In the genomic region with DNA sequence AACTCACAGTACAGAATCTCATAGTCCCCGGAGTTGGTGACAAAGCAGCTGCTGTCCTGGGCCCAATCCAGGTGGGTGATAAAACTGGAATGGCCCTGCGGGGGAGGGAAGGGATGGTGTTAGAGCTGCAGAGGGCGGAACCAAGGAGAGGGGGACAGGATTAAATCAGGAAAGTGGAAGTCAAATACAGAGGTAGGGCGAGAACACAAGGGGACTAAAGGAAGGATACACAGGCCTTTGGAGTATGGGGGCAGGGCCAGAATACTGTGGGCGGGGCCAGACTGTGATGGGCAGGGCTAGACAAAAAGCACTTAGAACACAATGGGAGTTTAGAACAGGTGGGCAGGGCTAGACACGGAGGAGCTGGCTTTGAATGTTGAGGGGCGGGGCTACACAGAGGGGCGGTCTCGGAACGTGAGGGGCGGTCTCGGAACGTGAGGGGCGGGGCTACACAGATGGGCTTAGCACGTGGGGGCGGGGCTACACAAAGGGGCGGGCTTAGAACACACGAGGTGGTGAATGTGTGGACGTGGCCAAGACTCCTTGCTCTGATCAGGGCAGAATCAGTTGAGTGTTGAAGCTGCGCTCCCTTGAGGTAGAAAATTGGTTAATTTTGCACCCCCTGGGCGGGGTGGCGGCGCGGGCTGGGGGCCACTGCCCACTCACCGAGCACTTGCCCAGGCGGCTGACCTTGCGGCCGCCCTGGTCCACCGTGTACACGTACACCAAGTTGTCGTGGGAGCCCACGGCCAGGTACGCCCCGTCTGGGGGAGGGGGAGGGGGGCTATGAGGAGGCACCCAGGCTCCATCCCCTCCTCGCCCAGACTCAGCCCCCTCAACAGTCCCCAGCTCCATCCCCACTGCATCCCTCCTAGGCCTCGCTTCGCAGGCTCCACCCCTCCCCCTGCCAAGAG, we compare ENCODE assay signal across 8 cellular contexts. TPM values are rescaled to one million over a fixed set of nuclear protein-coding genes. Genes with fewer than 3 reads are reported as not detected.
DNase-seq lines count a peak whose midpoint lies in the region; TF ChIP-seq lines count a peak whose summit lies in the region.

No MANE protein-coding gene starts in this region.

- no peak for TF ChIP-seq POLR2A in erythroblast (IDR thresholded peaks at IDR 0.05; ENCODE audit: low read length)

- POLR2A ChIA-PET in HEK293T (lab: Yijun Ruan, JAX) = interaction anchor here (1.0 to 1.8 kb wide), 8 partner anchors 9 to 130 kb away, joined by 3 to 18 read pairs (median 4); partner anchors contain the start of genes EML2, QPCTL and SNRPD2

- DNase-seq in CD14-positive monocyte (ENCODE audit: low spot score) = peak; percentile 79
- DNase-seq in HEK293T (ENCODE audit: extremely low spot score) = peak; percentile 97
- DNase-seq in NOMO-1 treated with dmso at 0.1 percent for 144 hours (lab: John Stamatoyannopoulos, UW; ENCODE audit: unreplicated experiment) = peak; percentile 46
- peak; percentile 60 for DNase-seq in activated CD8-positive, alpha-beta memory T cell treated with anti-CD3 and anti-CD28 coated beads, Interleukin-2, amount 50 U/mL, for 24 hours (ENCODE audit: extremely low read depth)
- DNase-seq in erythroblast (lab: John Stamatoyannopoulos, UW) = peak; percentile 92 to 94
- DNase-seq in myocyte (ENCODE audit: low read depth) = peak; percentile 59
- peak; percentile 31 to 72 (median 52) for DNase-seq in stimulated activated naive CD4-positive, alpha-beta T cell (lab: John Stamatoyannopoulos, UW)
- no peak for DNase-seq in superior temporal gyrus (ENCODE audit: extremely low spot score)

- H3K27me3 Mint-ChIP-seq in CD14-positive monocyte (ENCODE audit: low read depth in 3 of 3) = no peaks in the 10 kb centered on the region

- TF ChIP-seq CTCF in CD14-positive monocyte (IDR thresholded peaks at IDR 0.05) = no peak

- H3K36me3 Mint-ChIP-seq in CD14-positive monocyte = peaks cover 50 to 85% of the 10 kb centered on the region in 2 donors

- H3K4me1 Mint-ChIP-seq in CD14-positive monocyte = peaks cover 22% of the 10 kb centered on the region

- intact Hi-C loops in CD14-positive monocyte (cut with micrococcal nuclease) = no loop called here

- H3K27ac Mint-ChIP-seq in CD14-positive monocyte = peak overlapping the region; percentile 44 to 91 (median 85)

- peak overlapping the region in 1 of 2 donors; percentile 7 for H3K4me3 Mint-ChIP-seq in CD14-positive monocyte

- CTCF ChIA-PET in HEK293T (lab: Yijun Ruan, JAX) = interaction anchor here (0.6 to 2.7 kb wide), 4 partner anchors 9 to 45 kb away, joined by 3 to 11 read pairs (median 6); no protein-coding TSS in a partner anchor

- no peaks in the 10 kb centered on the region for H3K9me3 Mint-ChIP-seq in CD14-positive monocyte

TF ChIP-seq in HEK293T, 16 proteins besides CTCF, POLR2A, EP300 and RAD21:
- TF ChIP-seq SP1 (IDR thresholded peaks at IDR 0.05) (0 out of 2 replicates have a peak, but pooled peaks have one; percentile 43), BHLHE40 (IDR thresholded peaks at IDR 0.05; ENCODE audit: borderline replicate concordance) (no peak), HDGF (IDR thresholded peaks at IDR 0.05; ENCODE audit: borderline replicate concordance) (no peak), CTBP1 (IDR thresholded peaks at IDR 0.05; ENCODE audit: borderline replicate concordance) (peak; percentile 74), PKNOX1 (IDR thresholded peaks at IDR 0.05) (peak; percentile 97), LEF1 (IDR thresholded peaks at IDR 0.05; ENCODE audit: borderline replicate concordance) (no peak), L3MBTL2 (conservative IDR thresholded peaks at IDR 0.05) (peak; percentile 43)

RNA-seq across cellular contexts. Expression of gene GPR4, which starts 14.0 kb away (rescaled TPM):
- polyA plus RNA-seq in CD14-positive monocyte = not detected
- not detected in 2 replicates for total RNA-seq in myocyte
- polyA plus RNA-seq in myocyte (2012) = not detected

RNA-seq across cellular contexts. Expression of gene EML2, which starts 23.1 kb away (rescaled TPM):
- polyA plus RNA-seq in CD14-positive monocyte = 10 to 100 TPM; 10.3 to 11.9 TPM
- total RNA-seq in myocyte = 24.7 and 25.5 TPM in 2 replicates
- 36.0 TPM for polyA plus RNA-seq in myocyte (2012)

RNA-seq across cellular contexts. Expression of gene OPA3, which starts 31.4 kb away (rescaled TPM):
- polyA plus RNA-seq in CD14-positive monocyte = 1 to 10 TPM; 4.4 to 6.9 TPM
- 16.1 and 21.0 TPM in 2 replicates for total RNA-seq in myocyte
- 10.4 TPM for polyA plus RNA-seq in myocyte (2012)

RNA-seq across cellular contexts. Expression of gene GIPR, which starts 52.0 kb away (rescaled TPM):
- not detected for polyA plus RNA-seq in CD14-positive monocyte
- 0.37 TPM in 1 of 2 replicates, not detected in the other for total RNA-seq in myocyte
- 0.33 TPM for polyA plus RNA-seq in myocyte (2012)
